21 cellular contexts compared by ENCODE assay signal in the genomic region with DNA sequence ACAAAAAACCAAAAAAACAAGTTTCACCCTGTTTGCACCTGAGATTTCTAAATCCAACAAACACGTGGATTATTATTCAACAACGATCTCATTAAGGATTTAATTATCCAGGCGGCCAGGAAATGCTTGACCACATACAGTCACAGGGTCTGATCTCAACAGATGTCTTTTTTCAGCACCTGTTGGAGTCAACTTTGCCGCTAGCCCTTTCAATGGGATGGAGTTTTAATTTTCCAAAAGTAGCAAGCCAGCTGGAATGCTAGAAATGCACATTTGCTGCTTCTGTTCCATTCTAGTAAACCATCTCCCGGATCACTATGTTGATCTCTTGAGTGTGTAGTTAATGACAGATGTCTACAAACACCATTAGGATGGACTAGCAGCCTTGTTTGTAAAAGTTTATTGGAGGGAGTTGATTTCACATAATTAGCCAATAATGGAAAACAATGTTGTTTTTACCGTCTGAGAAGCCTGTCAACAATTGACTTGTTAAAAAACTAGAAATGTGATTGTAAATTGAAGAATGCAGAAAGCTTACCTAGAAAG.
A peak's percentile ranks its signal among the peaks of the same experiment; 100 is the strongest.
DNase-seq lines count a peak whose midpoint lies in the region; ATAC-seq and TF ChIP-seq lines count a peak whose summit lies in the region.
"Had no signal": no experiment of that assay in that cellular context is flagged by ENCODE, and none has a peak within 500 bp of the region (broad histone marks: within the 10 kb centered on the region; RNA-seq: fewer than 3 reads in every experiment).

No MANE protein-coding gene starts in this region.

- H3K4me3 Mint-ChIP-seq in activated T-helper 17 cell treated with anti-CD3 and anti-CD28 coated beads, Interleukin-2, amount 50 U/mL, for 72 hours = no peak overlapping the region
- H3K4me3 Mint-ChIP-seq: CD4-positive, alpha-beta T cell had no signal

- WGBS in right cardiac atrium = 74% methylated on average over 6 of the region's 6 CpGs
- 25 to 28% (median 26%) methylated on average over 6 of the region's 6 CpGs for WGBS in psoas muscle, 3 donors

- no peak for TF ChIP-seq CTCF in left ventricle myocardium inferior (IDR thresholded peaks at IDR 0.05; ENCODE audit: borderline replicate concordance)
- TF ChIP-seq CTCF in PC-9 (conservative IDR thresholded peaks at IDR 0.05) = no peak
- TF ChIP-seq CTCF in psoas muscle (IDR thresholded peaks at IDR 0.05) = no peak

- BruUV-seq in PC-9 (replicated peaks; lab: Mats Ljungman, UMichigan) = no TSS peak

- no peaks in the 10 kb centered on the region; the same call in 1 of the 2 replicates for H3K9me2 ChIP-seq in PC-9 (ENCODE audit: insufficient read depth)

- H3K4me1 Mint-ChIP-seq in activated T-helper 17 cell treated with anti-CD3 and anti-CD28 coated beads, Interleukin-2, amount 50 U/mL, for 72 hours = no peaks in the 10 kb centered on the region

- intact Hi-C loops in left ventricle myocardium inferior (cut with micrococcal nuclease) (no loop called here), right cardiac atrium (cut with DNase I) (no loop called here), PC-9 (cut with micrococcal nuclease; ENCODE audit: unreplicated experiment) (no loop called here), psoas muscle (cut with DNase I) (no loop called here)

- peak overlapping the region; percentile 42 for H3K27ac ChIP-seq in left ventricle myocardium inferior (replicated peaks)
- H3K27ac ChIP-seq in right cardiac atrium (ENCODE audit: low read length) = no peak overlapping the region
- no peak overlapping the region for H3K27ac ChIP-seq in PC-9
- peak overlapping the region; percentile 91 for H3K27ac ChIP-seq in psoas muscle
- H3K27ac ChIP-seq: GM23248, RWPE1 had no signal

- no peaks in the 10 kb centered on the region for H3K9me3 Mint-ChIP-seq in activated T-helper 17 cell treated with anti-CD3 and anti-CD28 coated beads, Interleukin-2, amount 50 U/mL, for 72 hours
- H3K9me3 Mint-ChIP-seq: CD4-positive, alpha-beta T cell had no signal

- CTCF ChIA-PET in PC-9 (lab: Charles Lee) = no interaction called here

- H3K36me3 ChIP-seq in left ventricle myocardium inferior (no peaks in the 10 kb centered on the region), PC-9 (ENCODE audit: low read depth) (no peaks in the 10 kb centered on the region), psoas muscle (ENCODE audit: insufficient read depth in 1 of 2, low read depth in 1 of 2) (no peaks in the 10 kb centered on the region)

- H3K36me3 Mint-ChIP-seq in activated T-helper 17 cell treated with anti-CD3 and anti-CD28 coated beads, Interleukin-2, amount 50 U/mL, for 72 hours (ENCODE audit: low read depth) = no peaks in the 10 kb centered on the region

- no peaks in the 10 kb centered on the region for H3K79me2 ChIP-seq in PC-9 (ENCODE audit: low read depth)

- H3K4me1 ChIP-seq in left ventricle myocardium inferior (peaks cover 22% of the 10 kb centered on the region), right cardiac atrium (ENCODE audit: control insufficient read depth, insufficient read depth, low read length) (no peaks in the 10 kb centered on the region), PC-9 (replicated peaks; ENCODE audit: insufficient read depth) (no peaks in the 10 kb centered on the region), psoas muscle (peaks cover 32% of the 10 kb centered on the region)

- no peaks in the 10 kb centered on the region for H3K27me3 ChIP-seq in left ventricle myocardium inferior (ENCODE audit: low read depth)
- no peaks in the 10 kb centered on the region for H3K27me3 ChIP-seq in right cardiac atrium (ENCODE audit: control insufficient read depth, insufficient read depth)
- no peaks in the 10 kb centered on the region for H3K27me3 ChIP-seq in PC-9 (ENCODE audit: insufficient read depth, low read depth)
- no peaks in the 10 kb centered on the region for H3K27me3 ChIP-seq in psoas muscle (ENCODE audit: insufficient read depth in 3 of 3, low read length in 2 of 3)

- H3K4me2 ChIP-seq in PC-9 = no peak overlapping the region

- H2AFZ ChIP-seq in PC-9 = peak overlapping the region; percentile 12; the same call in 1 of the 2 replicates
- H2AFZ ChIP-seq: GM23248 had no signal

- H3K27ac Mint-ChIP-seq in activated T-helper 17 cell treated with anti-CD3 and anti-CD28 coated beads, Interleukin-2, amount 50 U/mL, for 72 hours = no peak overlapping the region
- H3K27ac Mint-ChIP-seq: CD4-positive, alpha-beta T cell had no signal

- H3K4me3 ChIP-seq in left ventricle myocardium inferior (no peak overlapping the region), right cardiac atrium (ENCODE audit: low read length) (no peak overlapping the region), PC-9 (no peak overlapping the region), psoas muscle (no peak overlapping the region)
- H3K4me3 ChIP-seq: GM23248 had no signal

- POLR2A ChIA-PET in PC-9 (lab: Charles Lee; ENCODE audit: unreplicated experiment) = no interaction called here

- ATAC-seq in right cardiac atrium (no peak), psoas muscle (peak; percentile 36 to 56 (median 42)), HG03139 (IDR thresholded peaks at IDR 0.05; ENCODE audit: unreplicated experiment) (no peak), HG03520 (IDR thresholded peaks at IDR 0.05; ENCODE audit: unreplicated experiment) (no peak)
- no peak for ATAC-seq in activated T-helper 17 cell treated with anti-CD3 and anti-CD28 coated beads, Interleukin-2, amount 50 U/mL, for 72 hours (replicated peaks)
- ATAC-seq: Panc1 had no signal

- H3K9me3 ChIP-seq in left ventricle myocardium inferior (replicated peaks) (no peaks in the 10 kb centered on the region), right cardiac atrium (ENCODE audit: control insufficient read depth, low read length) (no peaks in the 10 kb centered on the region), PC-9 (ENCODE audit: insufficient read depth, low read depth) (no peaks in the 10 kb centered on the region), psoas muscle (no peaks in the 10 kb centered on the region)

- peaks cover 5% of the 10 kb centered on the region for H3K27me3 Mint-ChIP-seq in activated T-helper 17 cell treated with anti-CD3 and anti-CD28 coated beads, Interleukin-2, amount 50 U/mL, for 72 hours
- H3K27me3 Mint-ChIP-seq: CD4-positive, alpha-beta T cell had no signal

- DNase-seq in left ventricle myocardium inferior (no peak), right cardiac atrium (no peak), PC-9 (no peak), psoas muscle (no peak)
- DNase-seq: 8988T; CD4-positive, alpha-beta T cell; GM23248; H7; KG1; MM.1S; NCI-H1694; NCI-H2081; NCI-H226; NCI-H510A; NCI-H69; SHP77 had no signal

- H4K20me1 ChIP-seq in PC-9 (ENCODE audit: insufficient read depth) = no peaks in the 10 kb centered on the region

- no peaks in the 10 kb centered on the region; the same call in 1 of the 2 replicates for H3F3A ChIP-seq in PC-9 (ENCODE audit: insufficient read depth, low read depth)

Comparison
In these comparisons a context has a peak if more than half of its experiments do, and no peak if none do; other contexts are left out.
1. H3K27ac ChIP-seq: peak in left ventricle myocardium inferior (single experiment) and psoas muscle (single experiment); none in right cardiac atrium (single experiment) and PC-9 (single experiment).
2. ATAC-seq: peak in psoas muscle (4 of 4); none in right cardiac atrium (0 of 2), HG03139 (single experiment), activated T-helper 17 cell treated with anti-CD3 and anti-CD28 coated beads, Interleukin-2, amount 50 U/mL, for 72 hours (single experiment) and HG03520 (single experiment).